In the genomic region with DNA sequence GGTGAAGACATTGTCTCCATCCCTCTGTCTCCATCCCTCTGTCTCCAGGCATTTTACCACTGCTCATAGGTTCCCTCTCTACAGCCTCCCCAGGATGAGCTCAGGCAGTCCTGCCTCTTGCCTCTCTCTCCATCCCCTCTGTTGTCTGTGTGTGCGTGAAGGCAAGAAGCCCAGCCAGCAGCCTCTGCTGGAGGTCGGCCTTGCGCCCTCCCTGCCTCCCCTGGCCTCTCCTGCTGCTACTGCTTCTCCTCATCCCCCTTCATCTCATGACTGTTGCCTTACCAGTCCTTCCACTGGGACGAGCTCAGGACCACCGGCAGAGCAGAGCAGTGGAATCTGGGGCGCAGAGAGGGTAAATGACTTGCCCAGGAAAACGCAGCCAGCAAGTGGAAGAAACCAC, we compare ENCODE assay signal across 17 cellular contexts. TPM values are rescaled to one million over a fixed set of nuclear protein-coding genes. Genes with fewer than 3 reads are reported as not detected.
A peak's percentile ranks its signal among the peaks of the same experiment; 100 is the strongest.
DNase-seq lines count a peak whose midpoint lies in the region; TF ChIP-seq lines count a peak whose summit lies in the region.
"Had no signal": no experiment of that assay in that cellular context is flagged by ENCODE, and none has a peak within 500 bp of the region (broad histone marks: within the 10 kb centered on the region; RNA-seq: fewer than 3 reads in every experiment).

No MANE protein-coding gene starts in this region.

- no peaks in the 10 kb centered on the region for H3K27me3 Mint-ChIP-seq in MCF 10A (ENCODE audit: insufficient read depth, unreplicated experiment)
- H3K27me3 Mint-ChIP-seq: CD4-positive, CD25-positive, alpha-beta regulatory T cell had no signal

- no peak overlapping the region for H4K8ac ChIP-seq in neuronal stem cell (ENCODE audit: low read depth, low read length)

- CTCF ChIA-PET in MCF 10A (lab: Yijun Ruan, JAX) (interaction anchor here (0.7 kb wide), 1 partner anchor 91 kb away, joined by 3 read pairs; no protein-coding TSS in a partner anchor), mammary epithelial cell (lab: Charles Lee; ENCODE audit: low non-redundant PET) (no interaction called here)

- H3K18ac ChIP-seq in neuronal stem cell (ENCODE audit: low read length), result no peak overlapping the region

- H2BK15ac ChIP-seq in neuronal stem cell (ENCODE audit: low read length), result peak overlapping the region; percentile 84

- no peak overlapping the region for H3K23ac ChIP-seq in neuronal stem cell (ENCODE audit: low read depth, low read length, poor library complexity)

- DNase-seq in MCF 10A (ENCODE audit: unreplicated experiment), result no peak
- no peak for DNase-seq in mammary epithelial cell
- DNase-seq in adipocyte (ENCODE audit: low read depth), result no peak
- no peak for DNase-seq in neuronal stem cell (ENCODE audit: low spot score)
- DNase-seq in NCI-H526 (lab: John Stamatoyannopoulos, UW), result no peak
- DNase-seq in NCI-H510A treated with DMSO at 0.1 percent for 48 hours (lab: John Stamatoyannopoulos, UW), result no peak
- no peak for DNase-seq in NCI-H1092 (lab: John Stamatoyannopoulos, UW)
- no peak for DNase-seq in iPS-NIHi11 (ENCODE audit: low spot score)
- DNase-seq: CD4-positive, CD25-positive, alpha-beta regulatory T cell; DMS79 treated with DMSO at 0.1 percent for 48 hours; KBM-7; NCI-H1048; NCI-H1694; RPMI8226; T-helper 1 cell had no signal

- no peaks in the 10 kb centered on the region for H3K9me3 ChIP-seq in mammary epithelial cell (replicated peaks; ENCODE audit: insufficient read depth, low read length)
- no peaks in the 10 kb centered on the region for H3K9me3 ChIP-seq in adipocyte (ENCODE audit: control insufficient read depth, low read length)
- H3K9me3 ChIP-seq in neuronal stem cell (replicated peaks in 1 of 2; ENCODE audit: control insufficient read depth in 2 of 2, insufficient read depth in 1 of 2, low read depth in 1 of 2, low read length in 2 of 2), result no peaks in the 10 kb centered on the region

- no peak overlapping the region for H2BK12ac ChIP-seq in neuronal stem cell (ENCODE audit: low read length)

- H3K4me3 ChIP-seq in mammary epithelial cell (replicated peaks in 1 of 3; ENCODE audit: insufficient read depth in 1 of 3, low read depth in 2 of 3, low read length in 3 of 3), result no peak overlapping the region
- no peak overlapping the region for H3K4me3 ChIP-seq in adipocyte (ENCODE audit: low read length)
- H3K4me3 ChIP-seq in neuronal stem cell (ENCODE audit: low read length in 2 of 2), result no peak overlapping the region
- H3K4me3 ChIP-seq: GM23248 had no signal

- H3K4ac ChIP-seq in neuronal stem cell (ENCODE audit: low read length), result peak overlapping the region; percentile 90

- H3K9me3 Mint-ChIP-seq in MCF 10A (ENCODE audit: unreplicated experiment), result no peaks in the 10 kb centered on the region
- H3K9me3 Mint-ChIP-seq: CD4-positive, CD25-positive, alpha-beta regulatory T cell had no signal

- no peak overlapping the region for H2BK120ac ChIP-seq in neuronal stem cell (ENCODE audit: low read depth, low read length)

- no peaks in the 10 kb centered on the region for H3K79me2 ChIP-seq in mammary epithelial cell (ENCODE audit: insufficient read depth, low read length)

- no peaks in the 10 kb centered on the region for H4K20me1 ChIP-seq in mammary epithelial cell (ENCODE audit: insufficient read depth, low read length)

- no peaks in the 10 kb centered on the region for H3K36me3 Mint-ChIP-seq in MCF 10A (ENCODE audit: insufficient read depth, unreplicated experiment)
- H3K36me3 Mint-ChIP-seq: CD4-positive, CD25-positive, alpha-beta regulatory T cell had no signal

- no peaks in the 10 kb centered on the region for H3K79me1 ChIP-seq in neuronal stem cell (ENCODE audit: low read depth, low read length)

- no TSS peak for BruUV-seq in MCF 10A (replicated peaks; lab: Mats Ljungman, UMichigan)
- no TSS peak for BruUV-seq in mammary epithelial cell (replicated peaks; lab: Mats Ljungman, UMichigan)

- peak overlapping the region; percentile 11 for H4K91ac ChIP-seq in neuronal stem cell (ENCODE audit: low read depth, low read length, poor library complexity)

- in situ Hi-C loops in mammary epithelial cell (cut with MboI; ENCODE audit: low sequenced_read_pairs in 2 of 2), result no loop called here

- H3K4me2 ChIP-seq in mammary epithelial cell (ENCODE audit: insufficient read depth, low read depth, low read length), result no peak overlapping the region
- no peak overlapping the region for H3K4me2 ChIP-seq in neuronal stem cell (ENCODE audit: insufficient read depth, low read length, poor library complexity, severe bottlenecking)

- H2AFZ ChIP-seq in mammary epithelial cell (ENCODE audit: low read depth, low read length) (no peak overlapping the region), neuronal stem cell (ENCODE audit: low read length) (no peak overlapping the region)
- H2AFZ ChIP-seq: GM23248 had no signal

- H3K36me3 ChIP-seq in mammary epithelial cell (ENCODE audit: insufficient read depth, low read length) (no peaks in the 10 kb centered on the region), adipocyte (ENCODE audit: control insufficient read depth, insufficient read depth, low read length, severe bottlenecking) (no peaks in the 10 kb centered on the region), neuronal stem cell (replicated peaks in 1 of 2; ENCODE audit: control insufficient read depth in 2 of 2, insufficient read depth in 2 of 2, low read length in 2 of 2) (no peaks in the 10 kb centered on the region)

- H3K9ac ChIP-seq in mammary epithelial cell (ENCODE audit: insufficient read depth, low read length), result no peak overlapping the region
- peak overlapping the region; percentile 15 for H3K9ac ChIP-seq in adipocyte (ENCODE audit: low read length)
- peak overlapping the region; percentile 60 for H3K9ac ChIP-seq in neuronal stem cell (ENCODE audit: low read depth, low read length, poor library complexity)
- H3K9ac ChIP-seq: GM23248 had no signal

- peak overlapping the region; percentile 19 for H3K27ac Mint-ChIP-seq in MCF 10A (ENCODE audit: low read depth, unreplicated experiment)
- H3K27ac Mint-ChIP-seq: CD4-positive, CD25-positive, alpha-beta regulatory T cell had no signal

- no peak overlapping the region for H3K27ac ChIP-seq in mammary epithelial cell (ENCODE audit: insufficient read depth, low read depth, low read length)
- no peak overlapping the region for H3K27ac ChIP-seq in neuronal stem cell (replicated peaks; ENCODE audit: low read length)
- H3K27ac ChIP-seq: GM23248 had no signal

- H3K4me1 Mint-ChIP-seq in MCF 10A (ENCODE audit: insufficient read depth, unreplicated experiment), result peaks cover 54% of the 10 kb centered on the region
- H3K4me1 Mint-ChIP-seq: CD4-positive, CD25-positive, alpha-beta regulatory T cell had no signal

- intact Hi-C loops in MCF 10A (cut with micrococcal nuclease), result no loop called here
- intact Hi-C loops in mammary epithelial cell (cut with micrococcal nuclease), result no loop called here

- dilution Hi-C loops in mammary epithelial cell (cut with HindIII; ENCODE audit: low sequenced_read_pairs), result no loop called here

- H3K27me3 ChIP-seq in mammary epithelial cell (ENCODE audit: insufficient read depth, low read length), result no peaks in the 10 kb centered on the region
- H3K27me3 ChIP-seq in adipocyte (replicated peaks; ENCODE audit: control insufficient read depth, insufficient read depth, low read length), result no peaks in the 10 kb centered on the region
- peaks cover 0 to 7% (median 0%) of the 10 kb centered on the region in 3 experiments for H3K27me3 ChIP-seq in neuronal stem cell (ENCODE audit: control insufficient read depth in 3 of 3, insufficient read depth in 3 of 3, low read depth in 1 of 3, low read length in 3 of 3)

- H3K14ac ChIP-seq in neuronal stem cell (ENCODE audit: low read length), result no peak overlapping the region

- no peak overlapping the region for H3K4me3 Mint-ChIP-seq in MCF 10A (ENCODE audit: unreplicated experiment)
- H3K4me3 Mint-ChIP-seq: CD4-positive, CD25-positive, alpha-beta regulatory T cell had no signal

- TF ChIP-seq CTCF in MCF 10A (IDR thresholded peaks at IDR 0.05; ENCODE audit: unreplicated experiment) (no peak), mammary epithelial cell (conservative IDR thresholded peaks at IDR 0.05 in 1 of 2, IDR thresholded peaks at IDR 0.05 in 1 of 2; ENCODE audit: extremely low read depth in 1 of 2, insufficient read depth in 1 of 2, low read depth in 1 of 2, low read length in 2 of 2) (no peak)

- H2AK5ac ChIP-seq in neuronal stem cell (ENCODE audit: low read depth, low read length), result peak overlapping the region; percentile 71

- H3K4me1 ChIP-seq in mammary epithelial cell (ENCODE audit: insufficient read depth, low read length) (peaks cover 73% of the 10 kb centered on the region), adipocyte (ENCODE audit: control insufficient read depth, insufficient read depth, low read length) (peaks cover 57% of the 10 kb centered on the region), neuronal stem cell (ENCODE audit: control insufficient read depth in 2 of 2, insufficient read depth in 1 of 2, low read depth in 1 of 2, low read length in 2 of 2) (peaks cover 0 to 5% of the 10 kb centered on the region in 2 donors)

- whole genome bisulfite sequencing in mammary epithelial cell (ENCODE audit: low coverage, missing lambda C conversion rate), result 85% methylated on average over 6 of the region's 7 CpGs
- no CpG with 5 or more reads among the region's 7 CpGs for whole genome bisulfite sequencing in neuronal stem cell (ENCODE audit: extremely low coverage in 2 of 2, insufficient read length in 2 of 2, insufficient replicate concordance in 1 of 2), 2 donors

- POLR2A ChIA-PET in MCF 10A (lab: Yijun Ruan, JAX), result interaction anchor here (4.1 kb wide), 1 partner anchor 12 kb away, joined by 43 read pairs; no protein-coding TSS in a partner anchor

- H2BK5ac ChIP-seq in neuronal stem cell (ENCODE audit: low read length), result no peak overlapping the region

RNA-seq across cellular contexts. Expression of gene KRT80, which starts 3.2 kb away (rescaled TPM):
- total RNA-seq in MCF 10A (2022) (27.4 and 52.3 TPM in 2 replicates), mammary epithelial cell (1 to 10 TPM; 1.8 to 2.7 TPM)
- 1.2 TPM for polyA plus RNA-seq in mammary epithelial cell
- polyA minus RNA-seq in mammary epithelial cell, result not detected
- polyA plus RNA-seq in neuronal stem cell (2013, experiment 1 of 2), result 0.07 TPM
- 0.07 TPM for polyA plus RNA-seq in neuronal stem cell (2013, experiment 2 of 2)
- total RNA-seq: CD4-positive, CD25-positive, alpha-beta regulatory T cell had no signal
- polyA plus RNA-seq: CD4-positive, CD25-positive, alpha-beta regulatory T cell had no signal

RNA-seq across cellular contexts. Expression of gene KRT7, which starts 44.4 kb away (rescaled TPM):
- 2,379 and 3,360 TPM in 2 replicates for total RNA-seq in MCF 10A (2022)
- total RNA-seq in mammary epithelial cell, result 1,000 to 10,000 TPM; 2,215 to 3,387 TPM
- polyA plus RNA-seq in mammary epithelial cell, result 3,281 TPM
- polyA minus RNA-seq in mammary epithelial cell, result 4,390 TPM
- polyA plus RNA-seq in neuronal stem cell (2013, experiment 1 of 2), result 0.24 TPM
- 0.18 TPM for polyA plus RNA-seq in neuronal stem cell (2013, experiment 2 of 2)
- total RNA-seq: CD4-positive, CD25-positive, alpha-beta regulatory T cell; SK-MEL-5 had no signal
